8 cellular contexts compared by ENCODE assay signal in genomic region chr9:107283621-107284616, GRCh38. TPM values are rescaled to one million over a fixed set of nuclear protein-coding genes. Genes with fewer than 3 reads are reported as not detected.
DNase-seq lines count a peak whose midpoint lies in the region; ATAC-seq and TF ChIP-seq lines count a peak whose summit lies in the region.

No MANE protein-coding gene starts in this region.

- TF ChIP-seq CTCF in heart left ventricle (IDR thresholded peaks at IDR 0.05) (no peak), type B pancreatic cell (conservative IDR thresholded peaks at IDR 0.05) (no peak)

- peak overlapping the region; percentile 96 for H2AFZ ChIP-seq in trophoblast cell (ENCODE audit: insufficient read depth, low read length, poor library complexity)

- H3K79me2 ChIP-seq in trophoblast cell (ENCODE audit: control insufficient read depth, insufficient read depth, low read length, poor library complexity) = peaks cover 18% of the 10 kb centered on the region

- peak overlapping the region; percentile 100 for H3K18ac ChIP-seq in trophoblast cell (ENCODE audit: low read length)

- 0 to 1% (median 1%) methylated on average over 31 to 55 of the region's 55 CpGs for WGBS in heart left ventricle, 4 donors
- WGBS in trophoblast cell (ENCODE audit: extremely low coverage, insufficient coverage, insufficient read length) = no CpG with 5 or more reads among the region's 55 CpGs

- peak overlapping the region; percentile 95 for H4K12ac ChIP-seq in trophoblast cell (ENCODE audit: low read depth, low read length)

- H3K9me3 ChIP-seq in SK-N-MC (ENCODE audit: low read depth, low read length) (peaks cover 4% of the 10 kb centered on the region; the same call in 1 of the 2 replicates), heart left ventricle (no peaks in the 10 kb centered on the region), trophoblast cell (ENCODE audit: insufficient read depth, low read depth, low read length) (no peaks in the 10 kb centered on the region)

- H3K79me1 ChIP-seq in trophoblast cell (ENCODE audit: low read length) = peaks cover 23% of the 10 kb centered on the region

- peaks cover 12% of the 10 kb centered on the region for H3K36me3 Mint-ChIP-seq in activated naive CD8-positive, alpha-beta T cell treated with anti-CD3 and anti-CD28 coated beads, Interleukin-2, amount 10 ng/mL, durations not matched to agents 7 days and 5 days
- H3K36me3 Mint-ChIP-seq in type B pancreatic cell = peaks cover 5% of the 10 kb centered on the region

- H2BK120ac ChIP-seq in trophoblast cell (ENCODE audit: insufficient read depth, low read length, poor library complexity) = peak overlapping the region; percentile 98

- H3K27ac Mint-ChIP-seq in activated naive CD8-positive, alpha-beta T cell treated with anti-CD3 and anti-CD28 coated beads, Interleukin-2, amount 10 ng/mL, durations not matched to agents 7 days and 5 days = peak overlapping the region; percentile 95
- peak overlapping the region; percentile 79 for H3K27ac Mint-ChIP-seq in type B pancreatic cell

- H3K4me3 Mint-ChIP-seq in activated naive CD8-positive, alpha-beta T cell treated with anti-CD3 and anti-CD28 coated beads, Interleukin-2, amount 10 ng/mL, durations not matched to agents 7 days and 5 days = peak overlapping the region; percentile 94
- H3K4me3 Mint-ChIP-seq in type B pancreatic cell = peak overlapping the region; percentile 100

- H4K91ac ChIP-seq in trophoblast cell (ENCODE audit: low read depth, low read length) = peak overlapping the region; percentile 99

- H3K36me3 ChIP-seq in SK-N-MC (ENCODE audit: insufficient read depth, low read length) = peaks cover 31% of the 10 kb centered on the region
- no peaks in the 10 kb centered on the region for H3K36me3 ChIP-seq in heart left ventricle
- no peaks in the 10 kb centered on the region for H3K36me3 ChIP-seq in trophoblast cell (ENCODE audit: control insufficient read depth in 1 of 2, insufficient read depth in 2 of 2, low read length in 2 of 2)

- H3K4me3 ChIP-seq in SK-N-MC = peak overlapping the region; percentile 96
- peak overlapping the region; percentile 72 to 99 (median 90) for H3K4me3 ChIP-seq in heart left ventricle
- peak overlapping the region; percentile 99 for H3K4me3 ChIP-seq in trophoblast cell (ENCODE audit: low read depth, low read length)

- H3K9me3 Mint-ChIP-seq in activated naive CD8-positive, alpha-beta T cell treated with anti-CD3 and anti-CD28 coated beads, Interleukin-2, amount 10 ng/mL, durations not matched to agents 7 days and 5 days = no peaks in the 10 kb centered on the region
- no peaks in the 10 kb centered on the region for H3K9me3 Mint-ChIP-seq in type B pancreatic cell

- H3K4me1 Mint-ChIP-seq in activated naive CD8-positive, alpha-beta T cell treated with anti-CD3 and anti-CD28 coated beads, Interleukin-2, amount 10 ng/mL, durations not matched to agents 7 days and 5 days = peaks cover 35% of the 10 kb centered on the region
- peaks cover 29% of the 10 kb centered on the region for H3K4me1 Mint-ChIP-seq in type B pancreatic cell (ENCODE audit: unreplicated experiment)

- peak overlapping the region; percentile 98 for H3K4ac ChIP-seq in trophoblast cell (ENCODE audit: low read depth, low read length)

- no peak overlapping the region for H3K23ac ChIP-seq in trophoblast cell (ENCODE audit: low read length)

- H3K27me3 ChIP-seq in heart left ventricle (no peaks in the 10 kb centered on the region), trophoblast cell (ENCODE audit: insufficient read depth, low read length) (no peaks in the 10 kb centered on the region)

- no peak for TF ChIP-seq POLR2A in heart left ventricle (IDR thresholded peaks at IDR 0.05)

- peaks cover 0 to 50% (median 31%) of the 10 kb centered on the region in 12 donors for H3K4me1 ChIP-seq in heart left ventricle
- H3K4me1 ChIP-seq in trophoblast cell (ENCODE audit: control insufficient read depth in 1 of 2, insufficient read depth in 2 of 2, low read length in 2 of 2) = peaks cover 9 to 12% of the 10 kb centered on the region in 2 experiments

- H3K14ac ChIP-seq in trophoblast cell (ENCODE audit: low read length) = peak overlapping the region; percentile 94

- peak overlapping the region; percentile 91 for H4K8ac ChIP-seq in trophoblast cell (ENCODE audit: low read depth, low read length)

- H2AK5ac ChIP-seq in trophoblast cell (ENCODE audit: low read length) = peak overlapping the region; percentile 99

- H3K27ac ChIP-seq in SK-N-MC (peak overlapping the region; percentile 93), heart left ventricle (peak overlapping the region; percentile 97 to 100 (median 99)), trophoblast cell (ENCODE audit: low read depth, low read length) (peak overlapping the region; percentile 100)

- peak overlapping the region; percentile 89 for H2BK12ac ChIP-seq in trophoblast cell (ENCODE audit: low read length)

- in situ Hi-C loops in G401 (cut with HindIII; ENCODE audit: low sequenced_read_pairs) = no loop called here

- H3K9ac ChIP-seq in SK-N-MC (ENCODE audit: insufficient read length) = peak overlapping the region; percentile 99
- H3K9ac ChIP-seq in trophoblast cell (ENCODE audit: low read length) = peak overlapping the region; percentile 96

- H3K27me3 Mint-ChIP-seq in activated naive CD8-positive, alpha-beta T cell treated with anti-CD3 and anti-CD28 coated beads, Interleukin-2, amount 10 ng/mL, durations not matched to agents 7 days and 5 days = no peaks in the 10 kb centered on the region
- H3K27me3 Mint-ChIP-seq in type B pancreatic cell = no peaks in the 10 kb centered on the region

- POLR2A ChIA-PET in activated naive CD8-positive, alpha-beta T cell treated with anti-CD3 and anti-CD28 coated beads, Interleukin-2, amount 10 ng/mL, durations not matched to agents 7 days and 5 days (lab: Charles Lee) = interaction anchor here (0.8 to 2.1 kb wide), 11 partner anchors 9 to 57 kb away, joined by 3 to 7 read pairs (median 3); no protein-coding TSS in a partner anchor

- H3K4me2 ChIP-seq in trophoblast cell (ENCODE audit: low read length) = peak overlapping the region; percentile 54

- peak overlapping the region; percentile 96 for H2BK5ac ChIP-seq in trophoblast cell (ENCODE audit: low read depth, low read length, poor library complexity)

- intact Hi-C loops in heart left ventricle (cut with DNase I) = loop anchor here in 3 of 10 donors (5.0 to 10.0 kb wide), 4 partner anchors 38 to 58 kb away; no protein-coding TSS in a partner anchor

- ATAC-seq in activated naive CD8-positive, alpha-beta T cell treated with anti-CD3 and anti-CD28 coated beads, Interleukin-2, amount 10 ng/mL, durations not matched to agents 7 days and 5 days (ENCODE audit: low read depth) = peak; percentile 34
- ATAC-seq in heart left ventricle = peak; percentile 13 to 62 (median 56)

- DNase-seq in G401 (ENCODE audit: low spot score) (peak; percentile 72), H4 (ENCODE audit: low spot score) (peak; percentile 70), LHCN-M2 (ENCODE audit: low read depth) (peak; percentile 70), SK-N-MC (ENCODE audit: low read depth, low spot score) (no peak), heart left ventricle (peak; percentile 70 to 86 (median 81)), trophoblast cell (peak; percentile 77 to 81), type B pancreatic cell (ENCODE audit: extremely low spot score, unreplicated experiment) (peak; percentile 78)
- DNase-seq in activated naive CD8-positive, alpha-beta T cell treated with anti-CD3 and anti-CD28 coated beads, Interleukin-2, amount 10 ng/mL, durations not matched to agents 7 days and 5 days = peak; percentile 79

RNA-seq across cellular contexts. Expression of gene RAD23B, which starts 0.8 kb away (rescaled TPM):
- total RNA-seq in G401 (2014; rRNA removed; shearing (Covaris generic)) = 129 and 208 TPM in 2 replicates
- total RNA-seq in H4 (2014; rRNA removed; shearing (Covaris generic)) = 106 and 108 TPM in 2 replicates
- total RNA-seq in LHCN-M2 (2014; rRNA removed) (120 and 122 TPM in 2 replicates), heart left ventricle (100 to 1,000 TPM in 6 of 9 donors, 10 to 100 TPM in 3; 84.4 to 144 (median 105) TPM), type B pancreatic cell (ENCODE audit: low replicate concordance) (134 and 186 TPM in 2 replicates)
- 81.1 TPM for polyA plus RNA-seq in LHCN-M2 (2012)
- 10 to 100 TPM; 86.4 to 86.7 TPM for total RNA-seq in activated naive CD8-positive, alpha-beta T cell treated with anti-CD3 and anti-CD28 coated beads, Interleukin-2, amount 10 ng/mL, durations not matched to agents 7 days and 5 days
- 100 to 1,000 TPM in 1 of 2 donors, 10 to 100 TPM in 1; 39.8 to 111 TPM for polyA plus RNA-seq in heart left ventricle
- polyA plus RNA-seq in trophoblast cell (2013) = 272 and 284 TPM in 2 replicates
